1 cellular context compared by ENCODE assay signal in genomic region chr4:37763164-37763444, GRCh38.
A peak's percentile ranks its signal among the peaks of the same experiment; 100 is the strongest.
TF ChIP-seq lines count a peak whose summit lies in the region.

No MANE protein-coding gene starts in this region.

TF ChIP-seq in K562, 482 proteins besides CTCF, POLR2A, EP300 and RAD21 (continued from another document):
- TF ChIP-seq E2F5 (CRISPR knock-in tag; IDR thresholded peaks at IDR 0.05) (no peak), SIRT6 (IDR thresholded peaks at IDR 0.05; ENCODE audit: low read depth, low read length) (no peak), ZKSCAN1 (IDR thresholded peaks at IDR 0.05; ENCODE audit: low read depth, low read length) (no peak), MECOM (CRISPR knock-in tag; IDR thresholded peaks at IDR 0.05) (no peak), XRCC3 (IDR thresholded peaks at IDR 0.05) (no peak), ZNF407 (IDR thresholded peaks at IDR 0.05; ENCODE audit: low read depth) (no peak), MAFG (tag; conservative IDR thresholded peaks at IDR 0.05) (peak; percentile 42), RBM39 (optimal IDR thresholded peaks at IDR 0.05; ENCODE audit: low read depth, low read length) (no peak), RHOXF2B (CRISPR knock-in tag; conservative IDR thresholded peaks at IDR 0.05) (no peak), BCLAF1 (IDR thresholded peaks at IDR 0.05; ENCODE audit: borderline replicate concordance in 1 of 2, control insufficient read depth in 1 of 2, low read depth in 2 of 2, low read length in 1 of 2) (no peak)
